In the genomic region with DNA sequence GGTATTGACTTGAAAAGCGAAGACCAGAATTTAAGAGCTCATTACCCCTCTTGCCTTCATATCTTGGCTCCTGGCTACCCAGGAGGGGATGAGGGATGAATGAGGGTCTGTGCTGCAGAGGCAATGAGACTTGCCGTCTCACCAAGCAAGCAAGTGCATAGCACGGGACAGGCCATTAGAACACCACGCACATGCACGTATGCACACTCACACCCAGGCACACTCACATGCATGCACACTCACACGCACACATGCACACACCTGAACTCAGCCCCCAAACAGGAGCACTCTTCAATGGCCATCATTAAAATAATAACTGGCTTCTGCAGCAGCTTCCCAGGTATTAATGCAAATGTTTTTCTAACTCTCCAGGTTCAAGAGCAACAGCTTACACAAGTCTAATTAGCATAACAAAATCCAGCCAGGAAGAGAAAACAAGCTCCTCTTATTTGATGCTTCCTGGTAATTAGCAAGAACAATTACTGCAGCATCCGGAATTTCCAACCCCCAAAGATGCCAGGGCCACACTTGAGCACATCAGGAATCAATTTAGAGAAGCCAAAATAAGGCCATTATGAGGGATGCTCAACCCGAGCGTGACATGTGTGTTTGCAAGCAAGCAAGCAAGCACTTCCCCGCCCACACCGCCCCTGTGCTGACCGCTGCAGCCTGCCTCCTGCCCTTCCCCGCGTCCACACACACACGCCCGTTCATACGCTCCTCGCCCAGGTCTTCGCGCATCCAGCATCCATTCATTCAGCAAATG, we compare ENCODE assay signal across 1 cellular context.
TF ChIP-seq lines count a peak whose summit lies in the region.

No MANE protein-coding gene starts in this region.

TF ChIP-seq in H1, 55 proteins besides CTCF, POLR2A, EP300 and RAD21 (continued from another document):
- TF ChIP-seq, protein P1, sequence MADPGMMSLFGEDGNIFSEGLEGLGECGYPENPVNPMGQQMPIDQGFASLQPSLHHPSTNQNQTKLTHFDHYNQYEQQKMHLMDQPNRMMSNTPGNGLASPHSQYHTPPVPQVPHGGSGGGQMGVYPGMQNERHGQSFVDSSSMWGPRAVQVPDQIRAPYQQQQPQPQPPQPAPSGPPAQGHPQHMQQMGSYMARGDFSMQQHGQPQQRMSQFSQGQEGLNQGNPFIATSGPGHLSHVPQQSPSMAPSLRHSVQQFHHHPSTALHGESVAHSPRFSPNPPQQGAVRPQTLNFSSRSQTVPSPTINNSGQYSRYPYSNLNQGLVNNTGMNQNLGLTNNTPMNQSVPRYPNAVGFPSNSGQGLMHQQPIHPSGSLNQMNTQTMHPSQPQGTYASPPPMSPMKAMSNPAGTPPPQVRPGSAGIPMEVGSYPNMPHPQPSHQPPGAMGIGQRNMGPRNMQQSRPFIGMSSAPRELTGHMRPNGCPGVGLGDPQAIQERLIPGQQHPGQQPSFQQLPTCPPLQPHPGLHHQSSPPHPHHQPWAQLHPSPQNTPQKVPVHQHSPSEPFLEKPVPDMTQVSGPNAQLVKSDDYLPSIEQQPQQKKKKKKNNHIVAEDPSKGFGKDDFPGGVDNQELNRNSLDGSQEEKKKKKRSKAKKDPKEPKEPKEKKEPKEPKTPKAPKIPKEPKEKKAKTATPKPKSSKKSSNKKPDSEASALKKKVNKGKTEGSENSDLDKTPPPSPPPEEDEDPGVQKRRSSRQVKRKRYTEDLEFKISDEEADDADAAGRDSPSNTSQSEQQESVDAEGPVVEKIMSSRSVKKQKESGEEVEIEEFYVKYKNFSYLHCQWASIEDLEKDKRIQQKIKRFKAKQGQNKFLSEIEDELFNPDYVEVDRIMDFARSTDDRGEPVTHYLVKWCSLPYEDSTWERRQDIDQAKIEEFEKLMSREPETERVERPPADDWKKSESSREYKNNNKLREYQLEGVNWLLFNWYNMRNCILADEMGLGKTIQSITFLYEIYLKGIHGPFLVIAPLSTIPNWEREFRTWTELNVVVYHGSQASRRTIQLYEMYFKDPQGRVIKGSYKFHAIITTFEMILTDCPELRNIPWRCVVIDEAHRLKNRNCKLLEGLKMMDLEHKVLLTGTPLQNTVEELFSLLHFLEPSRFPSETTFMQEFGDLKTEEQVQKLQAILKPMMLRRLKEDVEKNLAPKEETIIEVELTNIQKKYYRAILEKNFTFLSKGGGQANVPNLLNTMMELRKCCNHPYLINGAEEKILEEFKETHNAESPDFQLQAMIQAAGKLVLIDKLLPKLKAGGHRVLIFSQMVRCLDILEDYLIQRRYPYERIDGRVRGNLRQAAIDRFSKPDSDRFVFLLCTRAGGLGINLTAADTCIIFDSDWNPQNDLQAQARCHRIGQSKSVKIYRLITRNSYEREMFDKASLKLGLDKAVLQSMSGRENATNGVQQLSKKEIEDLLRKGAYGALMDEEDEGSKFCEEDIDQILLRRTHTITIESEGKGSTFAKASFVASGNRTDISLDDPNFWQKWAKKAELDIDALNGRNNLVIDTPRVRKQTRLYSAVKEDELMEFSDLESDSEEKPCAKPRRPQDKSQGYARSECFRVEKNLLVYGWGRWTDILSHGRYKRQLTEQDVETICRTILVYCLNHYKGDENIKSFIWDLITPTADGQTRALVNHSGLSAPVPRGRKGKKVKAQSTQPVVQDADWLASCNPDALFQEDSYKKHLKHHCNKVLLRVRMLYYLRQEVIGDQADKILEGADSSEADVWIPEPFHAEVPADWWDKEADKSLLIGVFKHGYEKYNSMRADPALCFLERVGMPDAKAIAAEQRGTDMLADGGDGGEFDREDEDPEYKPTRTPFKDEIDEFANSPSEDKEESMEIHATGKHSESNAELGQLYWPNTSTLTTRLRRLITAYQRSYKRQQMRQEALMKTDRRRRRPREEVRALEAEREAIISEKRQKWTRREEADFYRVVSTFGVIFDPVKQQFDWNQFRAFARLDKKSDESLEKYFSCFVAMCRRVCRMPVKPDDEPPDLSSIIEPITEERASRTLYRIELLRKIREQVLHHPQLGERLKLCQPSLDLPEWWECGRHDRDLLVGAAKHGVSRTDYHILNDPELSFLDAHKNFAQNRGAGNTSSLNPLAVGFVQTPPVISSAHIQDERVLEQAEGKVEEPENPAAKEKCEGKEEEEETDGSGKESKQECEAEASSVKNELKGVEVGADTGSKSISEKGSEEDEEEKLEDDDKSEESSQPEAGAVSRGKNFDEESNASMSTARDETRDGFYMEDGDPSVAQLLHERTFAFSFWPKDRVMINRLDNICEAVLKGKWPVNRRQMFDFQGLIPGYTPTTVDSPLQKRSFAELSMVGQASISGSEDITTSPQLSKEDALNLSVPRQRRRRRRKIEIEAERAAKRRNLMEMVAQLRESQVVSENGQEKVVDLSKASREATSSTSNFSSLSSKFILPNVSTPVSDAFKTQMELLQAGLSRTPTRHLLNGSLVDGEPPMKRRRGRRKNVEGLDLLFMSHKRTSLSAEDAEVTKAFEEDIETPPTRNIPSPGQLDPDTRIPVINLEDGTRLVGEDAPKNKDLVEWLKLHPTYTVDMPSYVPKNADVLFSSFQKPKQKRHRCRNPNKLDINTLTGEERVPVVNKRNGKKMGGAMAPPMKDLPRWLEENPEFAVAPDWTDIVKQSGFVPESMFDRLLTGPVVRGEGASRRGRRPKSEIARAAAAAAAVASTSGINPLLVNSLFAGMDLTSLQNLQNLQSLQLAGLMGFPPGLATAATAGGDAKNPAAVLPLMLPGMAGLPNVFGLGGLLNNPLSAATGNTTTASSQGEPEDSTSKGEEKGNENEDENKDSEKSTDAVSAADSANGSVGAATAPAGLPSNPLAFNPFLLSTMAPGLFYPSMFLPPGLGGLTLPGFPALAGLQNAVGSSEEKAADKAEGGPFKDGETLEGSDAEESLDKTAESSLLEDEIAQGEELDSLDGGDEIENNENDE (IDR thresholded peaks at IDR 0.05; ENCODE audit: insufficient replicate concordance, low read length), result no peak
- TF ChIP-seq POU5F1 (IDR thresholded peaks at IDR 0.05; ENCODE audit: low read depth, low read length), result peak; percentile 60; the same call in 1 of the 2 replicates
- TF ChIP-seq JUND (IDR thresholded peaks at IDR 0.05; ENCODE audit: low read length), result no peak
- TF ChIP-seq BRCA1 (IDR thresholded peaks at IDR 0.05; ENCODE audit: low read depth, low read length), result no peak
- TF ChIP-seq MAFK (IDR thresholded peaks at IDR 0.05; ENCODE audit: low read depth, low read length), result no peak
- no peak for TF ChIP-seq FOSL1 (IDR thresholded peaks at IDR 0.05; ENCODE audit: insufficient read depth, low read depth, low read length)
- TF ChIP-seq SP1 (IDR thresholded peaks at IDR 0.05; ENCODE audit: low read depth, low read length), result peak; percentile 54; the same call in 1 of the 2 replicates
- 0 out of 2 replicates have a peak, but pooled peaks have one; percentile 17 for TF ChIP-seq TEAD4 (IDR thresholded peaks at IDR 0.05; ENCODE audit: low read depth, low read length)
- peak; percentile 14 for TF ChIP-seq ASH2L (IDR thresholded peaks at IDR 0.05; ENCODE audit: low read length)
- peak; percentile 43 for TF ChIP-seq NANOG (IDR thresholded peaks at IDR 0.05; ENCODE audit: insufficient read depth, low read depth, low read length, poor library complexity, severe bottlenecking)
- no peak for TF ChIP-seq SIN3A (conservative IDR thresholded peaks at IDR 0.05 in 1 of 2, IDR thresholded peaks at IDR 0.05 in 1 of 2; ENCODE audit: low read depth in 1 of 2, low read length in 2 of 2)
- no peak for TF ChIP-seq HDAC6 (IDR thresholded peaks at IDR 0.05; ENCODE audit: low read depth, low read length)
- 0 out of 2 replicates have a peak, but pooled peaks have one; percentile 30 for TF ChIP-seq KDM1A (IDR thresholded peaks at IDR 0.05; ENCODE audit: borderline replicate concordance, low read length)
- no peak for TF ChIP-seq ZNF274 (IDR thresholded peaks at IDR 0.05; ENCODE audit: borderline replicate concordance, extremely low read depth, low read length)
- TF ChIP-seq, protein P2, sequence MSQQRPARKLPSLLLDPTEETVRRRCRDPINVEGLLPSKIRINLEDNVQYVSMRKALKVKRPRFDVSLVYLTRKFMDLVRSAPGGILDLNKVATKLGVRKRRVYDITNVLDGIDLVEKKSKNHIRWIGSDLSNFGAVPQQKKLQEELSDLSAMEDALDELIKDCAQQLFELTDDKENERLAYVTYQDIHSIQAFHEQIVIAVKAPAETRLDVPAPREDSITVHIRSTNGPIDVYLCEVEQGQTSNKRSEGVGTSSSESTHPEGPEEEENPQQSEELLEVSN (IDR thresholded peaks at IDR 0.05), result peak; percentile 18; the same call in 1 of the 2 replicates
- no peak for TF ChIP-seq BCL11A (IDR thresholded peaks at IDR 0.05; ENCODE audit: low read depth in 2 of 2, low read length in 2 of 2)
- no peak for TF ChIP-seq GTF2F1 (IDR thresholded peaks at IDR 0.05; ENCODE audit: borderline replicate concordance, low read depth, low read length)
TF ChIP-seq in H1: peak in this region for 9.
